1 cellular context compared by ENCODE assay signal in the genomic region with DNA sequence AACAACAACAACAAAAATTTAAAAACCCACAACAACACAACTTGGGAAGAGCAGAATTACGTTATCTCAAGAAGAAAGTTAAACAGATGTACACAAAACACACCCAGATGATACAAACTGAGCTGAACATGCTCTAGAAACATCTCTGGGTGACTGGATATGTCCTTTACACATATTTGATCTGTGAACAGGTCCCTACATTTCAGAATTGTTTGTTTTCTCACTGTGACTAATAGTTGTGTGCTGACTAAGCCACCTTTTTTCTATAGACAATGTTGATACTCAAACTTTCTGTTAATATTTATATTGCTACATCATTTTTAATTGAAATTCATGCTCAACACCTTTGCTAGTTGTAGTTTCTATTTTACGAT.
TF ChIP-seq lines count a peak whose summit lies in the region.

No MANE protein-coding gene starts in this region.

TF ChIP-seq in H1, 55 proteins besides CTCF, POLR2A, EP300 and RAD21:
- no peak for TF ChIP-seq TEAD4 (IDR thresholded peaks at IDR 0.05; ENCODE audit: low read depth, low read length)
- TF ChIP-seq TAF1 (IDR thresholded peaks at IDR 0.05; ENCODE audit: low read depth, low read length) = no peak
- no peak for TF ChIP-seq ASH2L (IDR thresholded peaks at IDR 0.05; ENCODE audit: low read length)
- no peak for TF ChIP-seq CTBP2 (IDR thresholded peaks at IDR 0.05; ENCODE audit: borderline replicate concordance, insufficient read depth, insufficient read length, low read length)
